In the genomic region with DNA sequence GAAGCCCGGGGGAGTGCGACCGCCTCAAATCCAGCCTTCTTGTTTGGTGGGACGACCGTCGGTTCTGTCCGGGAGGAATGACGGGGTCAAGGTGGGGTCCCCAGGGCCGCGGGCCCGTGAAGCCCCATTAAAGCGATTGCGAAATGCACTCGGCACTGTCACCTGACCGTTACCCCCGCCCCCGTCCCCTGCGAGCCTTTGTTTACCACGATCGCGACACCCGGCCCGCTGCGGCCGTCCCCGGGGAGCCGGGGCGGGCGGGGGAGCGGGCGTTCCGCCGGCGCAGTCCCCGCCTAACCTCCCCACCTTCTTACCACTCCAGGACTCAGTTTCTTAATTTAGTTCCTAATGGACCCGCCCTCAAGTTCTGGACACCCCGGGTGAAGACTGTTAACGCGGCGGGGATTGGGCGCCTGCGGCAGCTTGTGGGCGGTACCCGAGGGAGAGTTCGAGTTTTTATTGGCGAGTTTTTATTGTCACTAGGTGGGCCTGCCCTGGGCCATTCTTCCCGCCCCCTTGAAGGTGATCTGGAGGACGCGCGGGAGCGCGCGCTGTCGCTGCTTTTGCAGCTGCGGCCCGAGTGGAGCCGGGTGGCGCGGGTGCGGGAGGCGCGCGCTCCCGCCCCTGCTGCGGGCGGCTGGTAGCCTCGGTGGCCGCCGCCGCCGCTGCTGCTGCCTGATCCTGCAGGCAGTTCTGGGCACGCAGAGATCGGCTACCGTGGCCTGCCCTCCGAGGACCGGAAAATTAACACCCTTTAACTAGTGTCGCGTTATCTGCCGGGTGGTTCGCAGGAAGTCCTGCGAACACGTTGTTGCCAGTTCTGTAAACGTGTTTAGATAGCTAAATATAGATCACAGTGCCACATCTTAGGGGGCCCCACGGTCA, we compare ENCODE assay signal across 1 cellular context.
A peak's percentile ranks its signal among the peaks of the same experiment; 100 is the strongest.
TF ChIP-seq lines count a peak whose summit lies in the region.

No MANE protein-coding gene starts in this region.

TF ChIP-seq in HepG2, 621 proteins besides CTCF, POLR2A, EP300 and RAD21 (continued from another document and continues in another):
- TF ChIP-seq PRDM15 (CRISPR knock-in tag; IDR thresholded peaks at IDR 0.05), result peak; percentile 53; the same call in 1 of the 2 replicates
- TF ChIP-seq GATAD2A (CRISPR knock-in tag; IDR thresholded peaks at IDR 0.05), result 0 out of 2 replicates have a peak, but pooled peaks have one; percentile 47
- TF ChIP-seq ZNF468 (CRISPR knock-in tag; IDR thresholded peaks at IDR 0.05), result no peak
- peak; percentile 42 for TF ChIP-seq ZNF143 (CRISPR knock-in tag; IDR thresholded peaks at IDR 0.05)
- TF ChIP-seq GPN1 (CRISPR knock-in tag; IDR thresholded peaks at IDR 0.05; ENCODE audit: borderline replicate concordance), result no peak
- TF ChIP-seq POLR2G (IDR thresholded peaks at IDR 0.05; ENCODE audit: low read depth, low read length), result peak; percentile 68
- no peak for TF ChIP-seq ZMAT3 (CRISPR knock-in tag; conservative IDR thresholded peaks at IDR 0.05)
- peak; percentile 54; the same call in 1 of the 2 replicates for TF ChIP-seq NR2C2 (CRISPR knock-in tag; IDR thresholded peaks at IDR 0.05; ENCODE audit: borderline replicate concordance)
- TF ChIP-seq, protein P1, sequence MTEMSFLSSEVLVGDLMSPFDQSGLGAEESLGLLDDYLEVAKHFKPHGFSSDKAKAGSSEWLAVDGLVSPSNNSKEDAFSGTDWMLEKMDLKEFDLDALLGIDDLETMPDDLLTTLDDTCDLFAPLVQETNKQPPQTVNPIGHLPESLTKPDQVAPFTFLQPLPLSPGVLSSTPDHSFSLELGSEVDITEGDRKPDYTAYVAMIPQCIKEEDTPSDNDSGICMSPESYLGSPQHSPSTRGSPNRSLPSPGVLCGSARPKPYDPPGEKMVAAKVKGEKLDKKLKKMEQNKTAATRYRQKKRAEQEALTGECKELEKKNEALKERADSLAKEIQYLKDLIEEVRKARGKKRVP (CRISPR knock-in tag; IDR thresholded peaks at IDR 0.05), result no peak
- 0 out of 2 replicates have a peak, but pooled peaks have one; percentile 21 for TF ChIP-seq DMAP1 (CRISPR knock-in tag; IDR thresholded peaks at IDR 0.05)
- 0 out of 2 replicates have a peak, but pooled peaks have one; percentile 24 for TF ChIP-seq MTF1 (CRISPR knock-in tag; IDR thresholded peaks at IDR 0.05)
- TF ChIP-seq TAF1 (CRISPR knock-in tag; IDR thresholded peaks at IDR 0.05), result peak; percentile 38; the same call in 1 of the 2 replicates
- TF ChIP-seq ETS1 (CRISPR knock-in tag; IDR thresholded peaks at IDR 0.05), result 0 out of 2 replicates have a peak, but pooled peaks have one; percentile 59
- 0 out of 2 replicates have a peak, but pooled peaks have one; percentile 33 for TF ChIP-seq ZNF777 (CRISPR knock-in tag; IDR thresholded peaks at IDR 0.05)
- 0 out of 2 replicates have a peak, but pooled peaks have one; percentile 15 for TF ChIP-seq MYC (CRISPR knock-in tag; IDR thresholded peaks at IDR 0.05; ENCODE audit: borderline replicate concordance)
- TF ChIP-seq, protein P2, sequence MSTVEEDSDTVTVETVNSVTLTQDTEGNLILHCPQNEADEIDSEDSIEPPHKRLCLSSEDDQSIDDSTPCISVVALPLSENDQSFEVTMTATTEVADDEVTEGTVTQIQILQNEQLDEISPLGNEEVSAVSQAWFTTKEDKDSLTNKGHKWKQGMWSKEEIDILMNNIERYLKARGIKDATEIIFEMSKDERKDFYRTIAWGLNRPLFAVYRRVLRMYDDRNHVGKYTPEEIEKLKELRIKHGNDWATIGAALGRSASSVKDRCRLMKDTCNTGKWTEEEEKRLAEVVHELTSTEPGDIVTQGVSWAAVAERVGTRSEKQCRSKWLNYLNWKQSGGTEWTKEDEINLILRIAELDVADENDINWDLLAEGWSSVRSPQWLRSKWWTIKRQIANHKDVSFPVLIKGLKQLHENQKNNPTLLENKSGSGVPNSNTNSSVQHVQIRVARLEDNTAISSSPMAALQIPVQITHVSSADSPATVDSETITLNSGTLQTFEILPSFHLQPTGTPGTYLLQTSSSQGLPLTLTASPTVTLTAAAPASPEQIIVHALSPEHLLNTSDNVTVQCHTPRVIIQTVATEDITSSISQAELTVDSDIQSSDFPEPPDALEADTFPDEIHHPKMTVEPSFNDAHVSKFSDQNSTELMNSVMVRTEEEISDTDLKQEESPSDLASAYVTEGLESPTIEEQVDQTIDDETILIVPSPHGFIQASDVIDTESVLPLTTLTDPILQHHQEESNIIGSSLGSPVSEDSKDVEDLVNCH (CRISPR knock-in tag; IDR thresholded peaks at IDR 0.05), result no peak
- no peak for TF ChIP-seq FOXK2 (IDR thresholded peaks at IDR 0.05)
- no peak for TF ChIP-seq TGIF2 (CRISPR knock-in tag; IDR thresholded peaks at IDR 0.05)
- TF ChIP-seq RARA (CRISPR knock-in tag; IDR thresholded peaks at IDR 0.05), result peak; percentile 10
- no peak for TF ChIP-seq HMG20B (CRISPR knock-in tag; conservative IDR thresholded peaks at IDR 0.05)
- TF ChIP-seq ZBTB8A (CRISPR knock-in tag; IDR thresholded peaks at IDR 0.05; ENCODE audit: borderline replicate concordance, low read depth), result no peak
- no peak for TF ChIP-seq SRY (CRISPR knock-in tag; IDR thresholded peaks at IDR 0.05)
- TF ChIP-seq, protein P3, sequence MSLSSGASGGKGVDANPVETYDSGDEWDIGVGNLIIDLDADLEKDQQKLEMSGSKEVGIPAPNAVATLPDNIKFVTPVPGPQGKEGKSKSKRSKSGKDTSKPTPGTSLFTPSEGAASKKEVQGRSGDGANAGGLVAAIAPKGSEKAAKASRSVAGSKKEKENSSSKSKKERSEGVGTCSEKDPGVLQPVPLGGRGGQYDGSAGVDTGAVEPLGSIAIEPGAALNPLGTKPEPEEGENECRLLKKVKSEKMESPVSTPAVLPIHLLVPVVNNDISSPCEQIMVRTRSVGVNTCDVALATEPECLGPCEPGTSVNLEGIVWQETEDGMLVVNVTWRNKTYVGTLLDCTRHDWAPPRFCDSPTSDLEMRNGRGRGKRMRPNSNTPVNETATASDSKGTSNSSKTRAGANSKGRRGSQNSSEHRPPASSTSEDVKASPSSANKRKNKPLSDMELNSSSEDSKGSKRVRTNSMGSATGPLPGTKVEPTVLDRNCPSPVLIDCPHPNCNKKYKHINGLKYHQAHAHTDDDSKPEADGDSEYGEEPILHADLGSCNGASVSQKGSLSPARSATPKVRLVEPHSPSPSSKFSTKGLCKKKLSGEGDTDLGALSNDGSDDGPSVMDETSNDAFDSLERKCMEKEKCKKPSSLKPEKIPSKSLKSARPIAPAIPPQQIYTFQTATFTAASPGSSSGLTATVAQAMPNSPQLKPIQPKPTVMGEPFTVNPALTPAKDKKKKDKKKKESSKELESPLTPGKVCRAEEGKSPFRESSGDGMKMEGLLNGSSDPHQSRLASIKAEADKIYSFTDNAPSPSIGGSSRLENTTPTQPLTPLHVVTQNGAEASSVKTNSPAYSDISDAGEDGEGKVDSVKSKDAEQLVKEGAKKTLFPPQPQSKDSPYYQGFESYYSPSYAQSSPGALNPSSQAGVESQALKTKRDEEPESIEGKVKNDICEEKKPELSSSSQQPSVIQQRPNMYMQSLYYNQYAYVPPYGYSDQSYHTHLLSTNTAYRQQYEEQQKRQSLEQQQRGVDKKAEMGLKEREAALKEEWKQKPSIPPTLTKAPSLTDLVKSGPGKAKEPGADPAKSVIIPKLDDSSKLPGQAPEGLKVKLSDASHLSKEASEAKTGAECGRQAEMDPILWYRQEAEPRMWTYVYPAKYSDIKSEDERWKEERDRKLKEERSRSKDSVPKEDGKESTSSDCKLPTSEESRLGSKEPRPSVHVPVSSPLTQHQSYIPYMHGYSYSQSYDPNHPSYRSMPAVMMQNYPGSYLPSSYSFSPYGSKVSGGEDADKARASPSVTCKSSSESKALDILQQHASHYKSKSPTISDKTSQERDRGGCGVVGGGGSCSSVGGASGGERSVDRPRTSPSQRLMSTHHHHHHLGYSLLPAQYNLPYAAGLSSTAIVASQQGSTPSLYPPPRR (CRISPR knock-in tag; IDR thresholded peaks at IDR 0.05; ENCODE audit: borderline replicate concordance), result peak; percentile 32; the same call in 1 of the 2 replicates
- no peak for TF ChIP-seq PTBP1 (IDR thresholded peaks at IDR 0.05; ENCODE audit: low read depth, low read length, poor library complexity, severe bottlenecking)
- TF ChIP-seq TFDP1 (CRISPR knock-in tag; IDR thresholded peaks at IDR 0.05; ENCODE audit: borderline replicate concordance), result peak; percentile 55; the same call in 1 of the 2 replicates
- no peak for TF ChIP-seq HCFC1 (IDR thresholded peaks at IDR 0.05; ENCODE audit: low read depth, low read length)
- TF ChIP-seq ZNF879 (CRISPR knock-in tag; IDR thresholded peaks at IDR 0.05), result 0 out of 2 replicates have a peak, but pooled peaks have one; percentile 24
- TF ChIP-seq, protein P4, sequence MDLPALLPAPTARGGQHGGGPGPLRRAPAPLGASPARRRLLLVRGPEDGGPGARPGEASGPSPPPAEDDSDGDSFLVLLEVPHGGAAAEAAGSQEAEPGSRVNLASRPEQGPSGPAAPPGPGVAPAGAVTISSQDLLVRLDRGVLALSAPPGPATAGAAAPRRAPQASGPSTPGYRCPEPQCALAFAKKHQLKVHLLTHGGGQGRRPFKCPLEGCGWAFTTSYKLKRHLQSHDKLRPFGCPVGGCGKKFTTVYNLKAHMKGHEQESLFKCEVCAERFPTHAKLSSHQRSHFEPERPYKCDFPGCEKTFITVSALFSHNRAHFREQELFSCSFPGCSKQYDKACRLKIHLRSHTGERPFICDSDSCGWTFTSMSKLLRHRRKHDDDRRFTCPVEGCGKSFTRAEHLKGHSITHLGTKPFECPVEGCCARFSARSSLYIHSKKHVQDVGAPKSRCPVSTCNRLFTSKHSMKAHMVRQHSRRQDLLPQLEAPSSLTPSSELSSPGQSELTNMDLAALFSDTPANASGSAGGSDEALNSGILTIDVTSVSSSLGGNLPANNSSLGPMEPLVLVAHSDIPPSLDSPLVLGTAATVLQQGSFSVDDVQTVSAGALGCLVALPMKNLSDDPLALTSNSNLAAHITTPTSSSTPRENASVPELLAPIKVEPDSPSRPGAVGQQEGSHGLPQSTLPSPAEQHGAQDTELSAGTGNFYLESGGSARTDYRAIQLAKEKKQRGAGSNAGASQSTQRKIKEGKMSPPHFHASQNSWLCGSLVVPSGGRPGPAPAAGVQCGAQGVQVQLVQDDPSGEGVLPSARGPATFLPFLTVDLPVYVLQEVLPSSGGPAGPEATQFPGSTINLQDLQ (CRISPR knock-in tag; IDR thresholded peaks at IDR 0.05), result no peak
- TF ChIP-seq GZF1 (CRISPR knock-in tag; IDR thresholded peaks at IDR 0.05), result no peak
- no peak for TF ChIP-seq IRX3 (CRISPR knock-in tag; IDR thresholded peaks at IDR 0.05; ENCODE audit: borderline replicate concordance, low read depth)
- TF ChIP-seq ZNF432 (CRISPR knock-in tag; IDR thresholded peaks at IDR 0.05; ENCODE audit: borderline replicate concordance), result no peak
- TF ChIP-seq ZNF543 (CRISPR knock-in tag; IDR thresholded peaks at IDR 0.05), result peak; percentile 75
- peak; percentile 2; the same call in 1 of the 2 replicates for TF ChIP-seq RXRA (CRISPR knock-in tag; IDR thresholded peaks at IDR 0.05)
- TF ChIP-seq YY1 (IDR thresholded peaks at IDR 0.05; ENCODE audit: insufficient read depth, insufficient replicate concordance, low read depth, low read length), result peak; percentile 44
- no peak for TF ChIP-seq ZNF251 (CRISPR knock-in tag; IDR thresholded peaks at IDR 0.05)
- TF ChIP-seq HHEX (CRISPR knock-in tag; IDR thresholded peaks at IDR 0.05), result no peak
- no peak for TF ChIP-seq ZNF17 (CRISPR knock-in tag; IDR thresholded peaks at IDR 0.05)
- TF ChIP-seq NFIC (IDR thresholded peaks at IDR 0.05; ENCODE audit: low read length), result no peak
- no peak for TF ChIP-seq NR3C1 (CRISPR knock-in tag; IDR thresholded peaks at IDR 0.05)
- TF ChIP-seq CREB1 (IDR thresholded peaks at IDR 0.05), result no peak
- no peak; the same call in 1 of the 2 replicates for TF ChIP-seq CREB1 (CRISPR knock-in tag; IDR thresholded peaks at IDR 0.05)
- peak; percentile 54; the same call in 1 of the 2 replicates for TF ChIP-seq MEIS1 (CRISPR knock-in tag; IDR thresholded peaks at IDR 0.05; ENCODE audit: borderline replicate concordance)
